Comparison of ENCODE assay signal across 8 cellular contexts in the genomic region with DNA sequence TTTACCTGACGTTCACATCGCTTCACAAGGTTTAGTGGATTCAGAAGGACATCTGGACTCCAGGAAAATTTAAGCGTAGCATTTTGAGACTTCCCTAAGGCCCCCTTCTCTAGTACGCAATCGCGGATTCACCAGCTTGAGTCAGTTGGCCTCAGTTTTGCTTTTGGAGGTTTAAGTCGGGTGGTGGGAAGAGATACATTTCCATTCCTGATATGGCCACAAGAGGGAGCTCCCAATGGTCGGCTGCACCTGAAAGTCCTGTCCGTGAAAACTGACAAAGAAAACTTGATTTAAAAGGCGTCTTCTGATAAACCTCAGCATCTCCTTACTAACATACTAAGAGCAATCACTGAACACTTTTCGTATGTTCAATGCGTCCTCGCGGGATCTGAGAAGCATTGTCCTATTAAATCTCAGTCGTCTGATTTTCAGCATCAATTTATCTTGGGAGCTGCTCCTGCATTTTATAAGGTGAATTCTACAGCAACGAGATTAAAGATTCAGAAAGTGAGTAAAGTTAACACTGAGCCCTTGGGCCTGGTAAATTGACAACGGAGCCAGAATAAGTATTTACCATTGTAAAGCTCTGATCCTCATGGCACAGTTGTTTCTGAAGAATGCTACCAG. TPM values are rescaled to one million over a fixed set of nuclear protein-coding genes. Genes with fewer than 3 reads are reported as not detected.
DNase-seq lines count a peak whose midpoint lies in the region; ATAC-seq and TF ChIP-seq lines count a peak whose summit lies in the region.

No MANE protein-coding gene starts in this region.

- H3K4me3 ChIP-seq in AG09309 (ENCODE audit: control insufficient read depth, low read depth, low read length), result no peak overlapping the region
- H3K4me3 ChIP-seq in KMS-11 (IDR thresholded peaks at IDR 0.05; ENCODE audit: insufficient read depth, low read depth, low read length), result no peak overlapping the region
- peak overlapping the region in 7 of 10 donors; percentile 21 to 47 (median 39) for H3K4me3 ChIP-seq in heart right ventricle

- peak overlapping the region; percentile 64 for H3K4me3 Mint-ChIP-seq in activated naive CD8-positive, alpha-beta T cell

- no peaks in the 10 kb centered on the region for H3K27me3 ChIP-seq in KMS-11 (ENCODE audit: insufficient read depth, low read depth)
- no peaks in the 10 kb centered on the region for H3K27me3 ChIP-seq in heart right ventricle

- H3K79me2 ChIP-seq in KMS-11 (ENCODE audit: insufficient read depth, low read depth), result no peaks in the 10 kb centered on the region

- intact Hi-C loops in heart right ventricle (cut with DNase I), result loop anchor here (1.0 to 10.0 kb wide), 10 partner anchors 62 to 495 kb away; a partner anchor contains a TSS
- intact Hi-C loops in posterior cingulate gyrus (cut with DNase I), result loop anchor here (5.0 kb wide), 1 partner anchor 182 kb away; a partner anchor contains a TSS

- peak overlapping the region; percentile 69 for H2AFZ ChIP-seq in KMS-11 (ENCODE audit: low read depth)

- H3K4me1 ChIP-seq in KMS-11 (ENCODE audit: low read depth, poor library complexity, severe bottlenecking) (no peaks in the 10 kb centered on the region), heart right ventricle (peaks cover 3 to 41% (median 27%) of the 10 kb centered on the region in 9 donors)

- ATAC-seq in GM18870 (IDR thresholded peaks at IDR 0.05; ENCODE audit: unreplicated experiment), result peak; percentile 58
- ATAC-seq in heart right ventricle, result peak; percentile 55 to 87 (median 66)
- no peak for ATAC-seq in HG03565 (IDR thresholded peaks at IDR 0.05; ENCODE audit: unreplicated experiment)

- H3K9ac ChIP-seq in KMS-11, result no peak overlapping the region

- 13% methylated on average over 17 of the region's 17 CpGs for WGBS in heart right ventricle, 2 donors

- peak; percentile 84 for TF ChIP-seq CTCF in AG09309 (IDR thresholded peaks at IDR 0.05; ENCODE audit: control insufficient read depth, insufficient read depth, low read depth, low read length, missing control alignments)
- TF ChIP-seq CTCF in KMS-11 (conservative IDR thresholded peaks at IDR 0.05; ENCODE audit: low read depth, low read length), result peak; percentile 74
- peak; percentile 83 to 94 (median 88) for TF ChIP-seq CTCF in heart right ventricle (IDR thresholded peaks at IDR 0.05)

- in situ Hi-C loops in SK-MEL-5 (cut with HindIII; ENCODE audit: low pct_unique_long_range_greater_than_20kb, low sequenced_read_pairs), result no loop called here

- peaks cover 7% of the 10 kb centered on the region for H3K4me1 Mint-ChIP-seq in activated naive CD8-positive, alpha-beta T cell (ENCODE audit: low read depth)

- H3K27ac ChIP-seq in KMS-11 (no peak overlapping the region), heart right ventricle (peak overlapping the region; percentile 73 to 95 (median 88))

- no peaks in the 10 kb centered on the region for H3K9me3 Mint-ChIP-seq in activated naive CD8-positive, alpha-beta T cell (ENCODE audit: low read depth)

- peak overlapping the region; percentile 33; the same call in 1 of the 2 replicates for H3K4me2 ChIP-seq in KMS-11

- no peaks in the 10 kb centered on the region for H3K9me3 ChIP-seq in heart right ventricle

- H3K27me3 Mint-ChIP-seq in activated naive CD8-positive, alpha-beta T cell, result peaks cover 22% of the 10 kb centered on the region

- DNase-seq in AG09309 (ENCODE audit: low read depth) (peak; percentile 44), SK-MEL-5 (ENCODE audit: low read depth, low spot score) (peak; percentile 69), heart right ventricle (peak in 1 of 2 donors; percentile 78), posterior cingulate gyrus (peak in 6 of 10 donors; percentile 31 to 87 (median 42))

- no peak overlapping the region for H3K27ac Mint-ChIP-seq in activated naive CD8-positive, alpha-beta T cell

- H3K36me3 ChIP-seq in KMS-11 (ENCODE audit: insufficient read depth) (no peaks in the 10 kb centered on the region), heart right ventricle (no peaks in the 10 kb centered on the region)

- no peaks in the 10 kb centered on the region for H4K20me1 ChIP-seq in KMS-11 (ENCODE audit: insufficient read depth)

- H3K36me3 Mint-ChIP-seq in activated naive CD8-positive, alpha-beta T cell, result no peaks in the 10 kb centered on the region

RNA-seq across cellular contexts. Expression of a gene that starts 50.6 kb away (rescaled TPM):
- total RNA-seq in SK-MEL-5 (2014; rRNA removed; shearing (Covaris generic)), result 0.03 and 0.05 TPM in 2 replicates
- polyA plus RNA-seq in SK-MEL-5 (2015; cell fraction: cytosol; rRNA removed), result 0.21 and 1.2 TPM in 2 replicates
- polyA plus RNA-seq in SK-MEL-5 (2015; cell fraction: nucleus; rRNA removed), result 0.90 TPM in 1 of 2 replicates, not detected in the other
- total RNA-seq in heart right ventricle, result 1 to 10 TPM; 1.6 to 7.9 (median 2.5) TPM
- polyA plus RNA-seq in heart right ventricle, result 1 to 10 TPM in 1 of 2 donors, under 1 TPM in 1; 0.80 to 1.1 TPM

Comparison
In these comparisons a context has a peak if more than half of its experiments do, and no peak if none do; other contexts are left out.
1. H3K4me3 ChIP-seq: peak in heart right ventricle (7 of 10); none in AG09309 (single experiment) and KMS-11 (single experiment).
2. Peak in every context shown above with its lines, with median percentiles within 50 percentile points of each other: CTCF ChIP-seq.